In genomic region chr16:815861-816260, GRCh38 we compare ENCODE assay signal across 26 cellular contexts. TPM values are rescaled to one million over a fixed set of nuclear protein-coding genes. Genes with fewer than 3 reads are reported as not detected.
DNase-seq lines count a peak whose midpoint lies in the region; FAIRE-seq and TF ChIP-seq lines count a peak whose summit lies in the region.
"Had no signal": no experiment of that assay in that cellular context is flagged by ENCODE, and none has a peak within 500 bp of the region (broad histone marks: within the 10 kb centered on the region; RNA-seq: fewer than 3 reads in every experiment).

No MANE protein-coding gene starts in this region.

- no peak for TF ChIP-seq EP300 in H1 (IDR thresholded peaks at IDR 0.05; ENCODE audit: borderline replicate concordance in 1 of 2, low read depth in 2 of 2, low read length in 2 of 2)

- no peaks in the 10 kb centered on the region for H3K9me3 Mint-ChIP-seq in MCF 10A (ENCODE audit: unreplicated experiment)

- no peak overlapping the region for H2BK5ac ChIP-seq in H1 (ENCODE audit: low read depth, low read length)
- H2BK5ac ChIP-seq in neuronal stem cell (ENCODE audit: low read length) = peak overlapping the region; percentile 78

- H4K91ac ChIP-seq in H1 (replicated peaks; ENCODE audit: insufficient read length, low read length) (no peak overlapping the region), neuronal stem cell (ENCODE audit: low read depth, low read length, poor library complexity) (no peak overlapping the region)

- H3K9ac ChIP-seq in BLaER1 treated with 17β-estradiol and CSF1 and Interleukin-3, amounts not matched to agents 10 nM and 100 nM = no peak overlapping the region
- H3K9ac ChIP-seq in H1 (replicated peaks in 1 of 4; ENCODE audit: extremely low read depth in 1 of 4, low read depth in 3 of 4, low read length in 3 of 4) (no peak overlapping the region), neuronal stem cell (ENCODE audit: low read depth, low read length, poor library complexity) (no peak overlapping the region)

- H3K23me2 ChIP-seq in H1 (ENCODE audit: low read depth, low read length) = no peaks in the 10 kb centered on the region; the same call in 1 of the 2 replicates

- peaks cover 0 to 23% (median 10%) of the 10 kb centered on the region in 11 experiments; a peak in 15 of 22 replicates for H3K9me3 ChIP-seq in BLaER1 treated with 17β-estradiol and CSF1 and Interleukin-3, amounts not matched to agents 10 nM and 100 nM (replicated peaks in 1 of 11)
- H3K9me3 ChIP-seq in SJCRH30 (replicated peaks) (no peaks in the 10 kb centered on the region), H1 (ENCODE audit: insufficient read depth in 2 of 2, low read depth in 1 of 2, low read length in 1 of 2) (peaks cover 4 to 14% of the 10 kb centered on the region in 2 experiments; a peak in 3 of 4 replicates), neuronal stem cell (replicated peaks in 1 of 2; ENCODE audit: control insufficient read depth in 2 of 2, insufficient read depth in 1 of 2, low read depth in 1 of 2, low read length in 2 of 2) (peaks cover 0 to 6% of the 10 kb centered on the region in 2 donors)
- H3K9me3 ChIP-seq: BE2C had no signal

- H2AFZ ChIP-seq in H1 (ENCODE audit: low read length) (no peak overlapping the region), neuronal stem cell (ENCODE audit: low read length) (no peak overlapping the region)

- no peak overlapping the region for H3K4ac ChIP-seq in H1 (replicated peaks; ENCODE audit: insufficient read length, low read depth, low read length)
- no peak overlapping the region for H3K4ac ChIP-seq in neuronal stem cell (ENCODE audit: low read length)

- H4K8ac ChIP-seq in H1 (ENCODE audit: extremely low read depth, insufficient read depth, low read length) (peak overlapping the region; percentile 57; the same call in 1 of the 2 replicates), neuronal stem cell (ENCODE audit: low read depth, low read length) (no peak overlapping the region)

- no peak overlapping the region for H2BK20ac ChIP-seq in H1 (ENCODE audit: low read length)

- H3K36me3 ChIP-seq in BLaER1 treated with 17β-estradiol and CSF1 and Interleukin-3, amounts not matched to agents 10 nM and 100 nM = no peaks in the 10 kb centered on the region
- H3K36me3 ChIP-seq in SJCRH30 (no peaks in the 10 kb centered on the region), H1 (ENCODE audit: control insufficient read depth in 2 of 4, insufficient read depth in 4 of 4, low read length in 3 of 4) (no peaks in the 10 kb centered on the region), neuronal stem cell (replicated peaks in 1 of 2; ENCODE audit: control insufficient read depth in 2 of 2, insufficient read depth in 2 of 2, low read length in 2 of 2) (no peaks in the 10 kb centered on the region)
- H3K36me3 ChIP-seq: BE2C had no signal

- no peak overlapping the region for H4K5ac ChIP-seq in H1 (ENCODE audit: insufficient read length, low read depth, low read length)

- H3K27me3 Mint-ChIP-seq in MCF 10A (ENCODE audit: insufficient read depth, unreplicated experiment) = peaks cover 28% of the 10 kb centered on the region

- H3K18ac ChIP-seq in H1 (ENCODE audit: extremely low read depth, low read length) (no peak overlapping the region), neuronal stem cell (ENCODE audit: low read length) (peak overlapping the region; percentile 52)

- no peak overlapping the region for H3K56ac ChIP-seq in H1 (replicated peaks; ENCODE audit: insufficient read length, low read depth, low read length)

- POLR2A ChIA-PET in H1 (lab: Charles Lee; ENCODE audit: partially characterized antibody) (interaction anchor here (1.3 kb wide), 1 partner anchor 13 kb away, joined by 3 read pairs; no protein-coding TSS in a partner anchor), MCF 10A (lab: Yijun Ruan, JAX) (no interaction called here)

- H3K23ac ChIP-seq in H1 (ENCODE audit: insufficient read length) (no peak overlapping the region), neuronal stem cell (ENCODE audit: low read depth, low read length, poor library complexity) (peak overlapping the region; percentile 2)

- TF ChIP-seq POLR2A in H1 (IDR thresholded peaks at IDR 0.05; ENCODE audit: control extremely low read depth in 1 of 2, low read depth in 2 of 2, low read length in 2 of 2) = no peak

- H3K79me1 ChIP-seq in H1 (ENCODE audit: low read depth, low read length) (no peaks in the 10 kb centered on the region), neuronal stem cell (ENCODE audit: low read depth, low read length) (peaks cover 2% of the 10 kb centered on the region)

- H4K20me1 ChIP-seq in BLaER1 treated with 17β-estradiol and CSF1 and Interleukin-3, amounts not matched to agents 10 nM and 100 nM = peaks cover 0 to 11% (median 0%) of the 10 kb centered on the region in 11 experiments; a peak in 5 of 22 replicates
- peaks cover 0 to 6% of the 10 kb centered on the region in 2 experiments for H4K20me1 ChIP-seq in H1 (replicated peaks in 1 of 2; ENCODE audit: control insufficient read depth in 1 of 2, insufficient read depth in 2 of 2, low read length in 2 of 2)

- H3K4me1 ChIP-seq in BLaER1 treated with 17β-estradiol and CSF1 and Interleukin-3, amounts not matched to agents 10 nM and 100 nM = peaks cover 0 to 75% (median 60%) of the 10 kb centered on the region in 10 experiments; a peak in 18 of 20 replicates
- peaks cover 15% of the 10 kb centered on the region for H3K4me1 ChIP-seq in SJCRH30
- H3K4me1 ChIP-seq in H1 (replicated peaks in 1 of 4; ENCODE audit: control insufficient read depth in 3 of 4, insufficient read depth in 4 of 4, low read length in 3 of 4) = peaks cover 0 to 2% (median under 1%) of the 10 kb centered on the region in 4 experiments; a peak in 3 of 7 replicates
- peaks cover 2 to 5% of the 10 kb centered on the region in 2 donors for H3K4me1 ChIP-seq in neuronal stem cell (ENCODE audit: control insufficient read depth in 2 of 2, insufficient read depth in 1 of 2, low read depth in 1 of 2, low read length in 2 of 2)
- H3K4me1 ChIP-seq: BE2C had no signal

- H3K4me2 ChIP-seq in BLaER1 treated with 17β-estradiol and CSF1 and Interleukin-3, amounts not matched to agents 10 nM and 100 nM = peak overlapping the region in 9 of 11 experiments; percentile 18 to 84 (median 67); a peak in 16 of 22 replicates
- H3K4me2 ChIP-seq in H1 (ENCODE audit: insufficient read depth in 1 of 2, low read depth in 2 of 2, low read length in 2 of 2) (no peak overlapping the region), neuronal stem cell (ENCODE audit: insufficient read depth, low read length, poor library complexity, severe bottlenecking) (no peak overlapping the region)

- H3K79me2 ChIP-seq in H1 (ENCODE audit: control insufficient read depth in 1 of 2, insufficient read depth in 2 of 2, low read length in 2 of 2) = no peaks in the 10 kb centered on the region

- H2BK15ac ChIP-seq in H1 (ENCODE audit: low read length) (no peak overlapping the region), neuronal stem cell (ENCODE audit: low read length) (no peak overlapping the region)

- no peak for TF ChIP-seq CTCF in H1 (IDR thresholded peaks at IDR 0.05; ENCODE audit: control extremely low read depth in 1 of 3, insufficient read depth in 1 of 3, low read depth in 1 of 3, low read length in 3 of 3)
- TF ChIP-seq CTCF in MCF 10A (IDR thresholded peaks at IDR 0.05; ENCODE audit: unreplicated experiment) = no peak

- no peaks in the 10 kb centered on the region for H3K4me1 Mint-ChIP-seq in MCF 10A (ENCODE audit: insufficient read depth, unreplicated experiment)
- H3K4me1 Mint-ChIP-seq: CD14-positive monocyte had no signal

- H3K27ac ChIP-seq in BLaER1 treated with 17β-estradiol and CSF1 and Interleukin-3, amounts not matched to agents 10 nM and 100 nM = no peak overlapping the region
- peak overlapping the region; percentile 63 for H3K27ac ChIP-seq in SJCRH30
- H3K27ac ChIP-seq in H1 (ENCODE audit: low read depth, low read length) = no peak overlapping the region
- no peak overlapping the region for H3K27ac ChIP-seq in neuronal stem cell (replicated peaks; ENCODE audit: low read length)

- BruUV-seq in MCF 10A (replicated peaks; lab: Mats Ljungman, UMichigan) = no TSS peak

- 93% methylated on average over 15 of the region's 15 CpGs; no CpG with 5 or more reads in 1 of the 2 experiments for WGBS in H1 (ENCODE audit: extremely low coverage in 1 of 2, insufficient coverage in 1 of 2, insufficient read length in 1 of 2, insufficient replicate concordance in 2 of 2, low coverage in 1 of 2, low lambda C conversion rate in 2 of 2, missing lambda C conversion rate in 1 of 2), 2 experiments
- WGBS in neuronal stem cell (ENCODE audit: extremely low coverage in 2 of 2, insufficient read length in 2 of 2, insufficient replicate concordance in 1 of 2), 2 donors = no CpG with 5 or more reads among the region's 15 CpGs

- H2AK5ac ChIP-seq in H1 (ENCODE audit: low read depth, low read length) (no peak overlapping the region), neuronal stem cell (ENCODE audit: low read depth, low read length) (no peak overlapping the region)

- H2BK12ac ChIP-seq in H1 (ENCODE audit: low read depth, low read length) = no peak overlapping the region
- no peak overlapping the region for H2BK12ac ChIP-seq in neuronal stem cell (ENCODE audit: low read length)

- H3K14ac ChIP-seq in H1 (ENCODE audit: insufficient read length) (no peak overlapping the region), neuronal stem cell (ENCODE audit: low read length) (no peak overlapping the region)

- peaks cover 19 to 70% (median 31%) of the 10 kb centered on the region in 11 experiments for H3K27me3 ChIP-seq in BLaER1 treated with 17β-estradiol and CSF1 and Interleukin-3, amounts not matched to agents 10 nM and 100 nM
- H3K27me3 ChIP-seq in SJCRH30 (no peaks in the 10 kb centered on the region), H1 (replicated peaks in 1 of 4; ENCODE audit: control insufficient read depth in 3 of 4, extremely low read depth in 1 of 4, insufficient read depth in 3 of 4, low read length in 3 of 4) (peaks cover 0 to 6% (median 4%) of the 10 kb centered on the region in 4 experiments; a peak in 5 of 7 replicates), neuronal stem cell (ENCODE audit: control insufficient read depth in 3 of 3, insufficient read depth in 3 of 3, low read depth in 1 of 3, low read length in 3 of 3) (peaks cover 0 to 22% (median 6%) of the 10 kb centered on the region in 3 experiments)

- CTCF ChIA-PET in H1 (lab: Charles Lee; ENCODE audit: partially characterized antibody) (no interaction called here), MCF 10A (lab: Yijun Ruan, JAX) (interaction anchor here (0.6 to 3.0 kb wide), 4 partner anchors 228 to 270 kb away, joined by 3 to 10 read pairs (median 4); no protein-coding TSS in a partner anchor)

- H3K36me3 Mint-ChIP-seq in MCF 10A (ENCODE audit: insufficient read depth, unreplicated experiment) = no peaks in the 10 kb centered on the region
- H3K36me3 Mint-ChIP-seq: CD4-positive, alpha-beta memory T cell; CD4-positive, CD25-positive, alpha-beta regulatory T cell had no signal

- intact Hi-C loops in MCF 10A (cut with micrococcal nuclease) = no loop called here

- H2BK120ac ChIP-seq in H1 (replicated peaks; ENCODE audit: low read depth, low read length) = no peak overlapping the region
- no peak overlapping the region for H2BK120ac ChIP-seq in neuronal stem cell (ENCODE audit: low read depth, low read length)

- FAIRE-seq in H1 (lab: Jason Lieb, UNC) = no peak
- FAIRE-seq: A204.1, G401.6, GM12892, GM18507 had no signal

- no peak overlapping the region for H3K27ac Mint-ChIP-seq in MCF 10A (ENCODE audit: low read depth, unreplicated experiment)
- H3K27ac Mint-ChIP-seq: CD14-positive monocyte; CD4-positive, alpha-beta memory T cell; CD4-positive, CD25-positive, alpha-beta regulatory T cell; CD8-positive, alpha-beta memory T cell had no signal

- H3K4me3 Mint-ChIP-seq in MCF 10A (ENCODE audit: unreplicated experiment) = no peak overlapping the region
- H3K4me3 Mint-ChIP-seq: CD14-positive monocyte; CD4-positive, alpha-beta memory T cell; CD4-positive, CD25-positive, alpha-beta regulatory T cell had no signal

- no peak for DNase-seq in SJCRH30
- no peak for DNase-seq in H1 (ENCODE audit: low read depth in 1 of 2, low spot score in 2 of 2)
- no peak for DNase-seq in neuronal stem cell (ENCODE audit: low spot score)
- no peak for DNase-seq in NCI-H1105 (lab: John Stamatoyannopoulos, UW)
- no peak for DNase-seq in Kasumi-1 (lab: John Stamatoyannopoulos, UW)
- DNase-seq in MCF 10A (ENCODE audit: unreplicated experiment) = no peak
- DNase-seq in OCI-M2 (lab: John Stamatoyannopoulos, UW; ENCODE audit: unreplicated experiment) = no peak
- DNase-seq: 8988T; ACHN; BE2C; C1 segment of cervical spinal cord; CD4-positive, CD25-positive, alpha-beta regulatory T cell; CD8-positive, alpha-beta memory T cell; COR-L47; DMS 273 treated with DMSO at 0.1 percent for 48 hours; DMS79 treated with DMSO at 0.1 percent for 48 hours; GF-D8 had no signal

- H3K4me3 ChIP-seq in BLaER1 treated with 17β-estradiol and CSF1 and Interleukin-3, amounts not matched to agents 10 nM and 100 nM = no peak overlapping the region
- H3K4me3 ChIP-seq in SJCRH30 = no peak overlapping the region
- H3K4me3 ChIP-seq in H1 (ENCODE audit: extremely low read depth in 1 of 4, insufficient read depth in 2 of 4, low read depth in 3 of 4, low read length in 4 of 4) = no peak overlapping the region
- no peak overlapping the region for H3K4me3 ChIP-seq in neuronal stem cell (ENCODE audit: low read length in 2 of 2)

- TF ChIP-seq RAD21 in H1 (IDR thresholded peaks at IDR 0.05 in 1 of 2, conservative IDR thresholded peaks at IDR 0.05 in 1 of 2; ENCODE audit: low read depth in 2 of 2, low read length in 2 of 2) = no peak

RNA-seq across cellular contexts. Expression of gene GNG13, which starts 15.3 kb away (rescaled TPM):
- total RNA-seq in SJCRH30 (2014; rRNA removed; shearing (Covaris generic)) = not detected in 2 replicates
- total RNA-seq in H1 (2021; fragmentation: NEBNext Ultra II Directional; extraction: Animal tissue kit (Norgen Biotek cat#: 25700)) = not detected in 2 replicates
- polyA plus RNA-seq in H1 (2011; rRNA removed) = not detected in 2 replicates
- not detected for polyA plus RNA-seq in H1 (2011; cell fraction: cytosol; rRNA removed)
- 0.11 TPM for polyA plus RNA-seq in H1 (2011; cell fraction: nucleus; rRNA removed)
- 0.59 to 1.3 TPM (median 0.96 TPM) in 4 replicates for polyA plus RNA-seq in H1 (2012, experiment 1 of 2)
- polyA plus RNA-seq in H1 (2012, experiment 2 of 2) = 0.49 TPM
- 0.34 TPM for polyA plus RNA-seq in H1 (2013, experiment 1 of 2)
- 0.39 TPM for polyA plus RNA-seq in H1 (2013, experiment 2 of 2)
- polyA minus RNA-seq in H1 (2011; rRNA and poly(A)+ RNA removed) = not detected in 2 replicates
- not detected for polyA minus RNA-seq in H1 (2011; cell fraction: cytosol; rRNA and poly(A)+ RNA removed)
- not detected for polyA minus RNA-seq in H1 (2011; cell fraction: nucleus; rRNA and poly(A)+ RNA removed)
- polyA plus RNA-seq in neuronal stem cell (2013, experiment 1 of 2) = 0.52 TPM
- polyA plus RNA-seq in neuronal stem cell (2013, experiment 2 of 2) = 0.51 TPM
- total RNA-seq in MCF 10A (2022) = not detected in 2 replicates
- total RNA-seq: A673; CD4-positive, alpha-beta memory T cell; CD4-positive, CD25-positive, alpha-beta regulatory T cell; CD8-positive, alpha-beta memory T cell had no signal
- polyA plus RNA-seq: AG04450; CD14-positive monocyte; CD4-positive, alpha-beta memory T cell; CD4-positive, CD25-positive, alpha-beta regulatory T cell; CD8-positive, alpha-beta memory T cell had no signal

RNA-seq across cellular contexts. Expression of gene CHTF18, which starts 27.4 kb away (rescaled TPM):
- 34.5 and 46.0 TPM in 2 replicates for total RNA-seq in SJCRH30 (2014; rRNA removed; shearing (Covaris generic))
- total RNA-seq in H1 (2021; fragmentation: NEBNext Ultra II Directional; extraction: Animal tissue kit (Norgen Biotek cat#: 25700)) = 98.3 and 104 TPM in 2 replicates
- polyA plus RNA-seq in H1 (2011; rRNA removed) = 75.3 and 156 TPM in 2 replicates
- 87.5 TPM for polyA plus RNA-seq in H1 (2011; cell fraction: cytosol; rRNA removed)
- polyA plus RNA-seq in H1 (2011; cell fraction: nucleus; rRNA removed) = 592 TPM
- polyA plus RNA-seq in H1 (2012, experiment 1 of 2) = 72.1 to 113 TPM (median 103 TPM) in 4 replicates
- polyA plus RNA-seq in H1 (2012, experiment 2 of 2) = 43.8 TPM
- 70.5 TPM for polyA plus RNA-seq in H1 (2013, experiment 1 of 2)
- polyA plus RNA-seq in H1 (2013, experiment 2 of 2) = 59.1 TPM
- polyA minus RNA-seq in H1 (2011; rRNA and poly(A)+ RNA removed) = 18.1 and 20.4 TPM in 2 replicates
- 26.9 TPM for polyA minus RNA-seq in H1 (2011; cell fraction: cytosol; rRNA and poly(A)+ RNA removed)
- polyA minus RNA-seq in H1 (2011; cell fraction: nucleus; rRNA and poly(A)+ RNA removed) = 90.8 TPM
- polyA plus RNA-seq in neuronal stem cell (2013, experiment 1 of 2) = 77.3 TPM
- polyA plus RNA-seq in neuronal stem cell (2013, experiment 2 of 2) = 69.6 TPM
- total RNA-seq in MCF 10A (2022) = 22.7 and 30.9 TPM in 2 replicates

RNA-seq across cellular contexts. Expression of gene RPUSD1, which starts 27.7 kb away (rescaled TPM):
- total RNA-seq in SJCRH30 (2014; rRNA removed; shearing (Covaris generic)) = 35.5 and 38.7 TPM in 2 replicates
- 32.2 and 32.7 TPM in 2 replicates for total RNA-seq in H1 (2021; fragmentation: NEBNext Ultra II Directional; extraction: Animal tissue kit (Norgen Biotek cat#: 25700))
- polyA plus RNA-seq in H1 (2011; rRNA removed) = 61.8 and 81.8 TPM in 2 replicates
- 45.2 TPM for polyA plus RNA-seq in H1 (2011; cell fraction: cytosol; rRNA removed)
- polyA plus RNA-seq in H1 (2011; cell fraction: nucleus; rRNA removed) = 71.6 TPM
- polyA plus RNA-seq in H1 (2012, experiment 1 of 2) = 17.8 to 34.1 TPM (median 33.0 TPM) in 4 replicates
- 35.0 TPM for polyA plus RNA-seq in H1 (2012, experiment 2 of 2)
- 24.4 TPM for polyA plus RNA-seq in H1 (2013, experiment 1 of 2)
- 24.6 TPM for polyA plus RNA-seq in H1 (2013, experiment 2 of 2)
- polyA minus RNA-seq in H1 (2011; rRNA and poly(A)+ RNA removed) = 13.4 and 17.4 TPM in 2 replicates
- polyA minus RNA-seq in H1 (2011; cell fraction: cytosol; rRNA and poly(A)+ RNA removed) = 23.9 TPM
- polyA minus RNA-seq in H1 (2011; cell fraction: nucleus; rRNA and poly(A)+ RNA removed) = 42.1 TPM
- polyA plus RNA-seq in neuronal stem cell (2013, experiment 1 of 2) = 14.5 TPM
- 15.3 TPM for polyA plus RNA-seq in neuronal stem cell (2013, experiment 2 of 2)
- 19.8 and 24.9 TPM in 2 replicates for total RNA-seq in MCF 10A (2022)

RNA-seq across cellular contexts. Expression of gene MSLN, which starts 55.3 kb away (rescaled TPM):
- not detected in 2 replicates for total RNA-seq in SJCRH30 (2014; rRNA removed; shearing (Covaris generic))
- total RNA-seq in H1 (2021; fragmentation: NEBNext Ultra II Directional; extraction: Animal tissue kit (Norgen Biotek cat#: 25700)) = 0.28 TPM in 1 of 2 replicates, not detected in the other
- polyA plus RNA-seq in H1 (2011; rRNA removed) = 0.31 and 0.50 TPM in 2 replicates
- polyA plus RNA-seq in H1 (2011; cell fraction: cytosol; rRNA removed) = 0.37 TPM
- 1.5 TPM for polyA plus RNA-seq in H1 (2011; cell fraction: nucleus; rRNA removed)
- polyA plus RNA-seq in H1 (2012, experiment 1 of 2) = 0.24 to 0.56 TPM (median 0.29 TPM) in 3 of 4 replicates, not detected in the other
- polyA plus RNA-seq in H1 (2012, experiment 2 of 2) = 0.18 TPM
- 0.51 TPM for polyA plus RNA-seq in H1 (2013, experiment 1 of 2)
- 0.18 TPM for polyA plus RNA-seq in H1 (2013, experiment 2 of 2)
- 0.44 TPM in 1 of 2 replicates, not detected in the other for polyA minus RNA-seq in H1 (2011; rRNA and poly(A)+ RNA removed)
- polyA minus RNA-seq in H1 (2011; cell fraction: cytosol; rRNA and poly(A)+ RNA removed) = 1.9 TPM
- 1.6 TPM for polyA minus RNA-seq in H1 (2011; cell fraction: nucleus; rRNA and poly(A)+ RNA removed)
- 0.33 TPM for polyA plus RNA-seq in neuronal stem cell (2013, experiment 1 of 2)
- 0.43 TPM for polyA plus RNA-seq in neuronal stem cell (2013, experiment 2 of 2)
- 18.1 and 25.2 TPM in 2 replicates for total RNA-seq in MCF 10A (2022)
- total RNA-seq: A673; CD4-positive, alpha-beta memory T cell; CD4-positive, CD25-positive, alpha-beta regulatory T cell; CD8-positive, alpha-beta memory T cell had no signal
- polyA plus RNA-seq: CD4-positive, alpha-beta memory T cell; CD4-positive, CD25-positive, alpha-beta regulatory T cell; CD8-positive, alpha-beta memory T cell had no signal

Comparison
In these comparisons a context has a peak if more than half of its experiments do, and no peak if none do; other contexts are left out.
1. H3K4me2 ChIP-seq: peak in BLaER1 treated with 17β-estradiol and CSF1 and Interleukin-3, amounts not matched to agents 10 nM and 100 nM (9 of 11); none in H1 (0 of 2) and neuronal stem cell (single experiment).